Comparison of ENCODE assay signal across 8 cellular contexts in genomic region chr7:727104-727805, GRCh38. TPM values are rescaled to one million over a fixed set of nuclear protein-coding genes. Genes with fewer than 3 reads are reported as not detected.
DNase-seq lines count a peak whose midpoint lies in the region; ATAC-seq, FAIRE-seq and TF ChIP-seq lines count a peak whose summit lies in the region.

Gene PRKAR1B (minus strand): TSS chr7:727281. CDS start chr7:711505, 15,776 bp downstream.

- H3K4me1 ChIP-seq in GM12878 (ENCODE audit: control insufficient read depth, insufficient read depth, low read length), result peaks cover 14% of the 10 kb centered on the region

- no peaks in the 10 kb centered on the region for H3K27me3 ChIP-seq in GM12878 (replicated peaks in 1 of 2; ENCODE audit: control insufficient read depth in 2 of 2, insufficient read depth in 2 of 2, low read length in 1 of 2)

- RAD21 ChIA-PET in GM12878 (lab: Charles Lee; ENCODE audit: unreplicated experiment), result interaction anchor here (1.3 kb wide), 1 partner anchor 149 kb away, joined by 4 read pairs; the partner anchor contains the start of gene GET4

- H4K20me1 ChIP-seq in GM12878 (ENCODE audit: control insufficient read depth, insufficient read depth), result no peaks in the 10 kb centered on the region

- POLR2A ChIA-PET in AG04449 (lab: Yijun Ruan, JAX) (interaction anchor here (2.3 kb wide), 1 partner anchor 9 kb away, joined by 7 read pairs; no protein-coding TSS in a partner anchor), GM12878 (lab: Charles Lee) (no interaction called here)

- H3K36me3 ChIP-seq in GM12878 (ENCODE audit: control insufficient read depth in 2 of 2, insufficient read depth in 2 of 2, low read length in 1 of 2), result no peaks in the 10 kb centered on the region; a peak in 2 of 4 replicates

- no peak for TF ChIP-seq EP300 in GM12878 (IDR thresholded peaks at IDR 0.05; ENCODE audit: borderline replicate concordance in 1 of 2, control insufficient read depth in 1 of 2, low read depth in 2 of 2, low read length in 2 of 2)

- ATAC-seq in GM18909 (IDR thresholded peaks at IDR 0.05; ENCODE audit: poor library complexity, unreplicated experiment) (peak; percentile 41), HG03097 (IDR thresholded peaks at IDR 0.05; ENCODE audit: low FRiP score, unreplicated experiment) (peak; percentile 23), GM12878 (peak; percentile 72)

- CTCF ChIA-PET in AG04449 (lab: Yijun Ruan, JAX) (interaction anchor here (0.9 to 1.6 kb wide), 4 partner anchors 8 to 405 kb away, joined by 3 to 5 read pairs (median 3); no protein-coding TSS in a partner anchor), GM12878 (lab: Yijun Ruan, JAX) (no interaction called here)

- no TSS peak for BruUV-seq in GM12878 (replicated peaks; lab: Mats Ljungman, UMichigan)

- peaks cover 26% of the 10 kb centered on the region for H3K79me2 ChIP-seq in GM12878 (ENCODE audit: control insufficient read depth, insufficient read depth, low read length)

- in situ Hi-C loops in GM12878 (cut with MboI), result no loop called here

- peak within 1 kb of the TSS; percentile 64 for H2AFZ ChIP-seq in GM12878 (ENCODE audit: control insufficient read depth, low read depth, low read length)

- peak within 1 kb of the TSS; percentile 96 for H3K4me2 ChIP-seq in GM12878 (ENCODE audit: control insufficient read depth, insufficient read depth)

- FAIRE-seq in GM12878 (lab: Jason Lieb, UNC), result no peak

- no peak for TF ChIP-seq CTCF in AG04449 (IDR thresholded peaks at IDR 0.05; ENCODE audit: insufficient read depth, low read length, missing control alignments)
- TF ChIP-seq CTCF in GM12878 (IDR thresholded peaks at IDR 0.05 in 2 of 3, conservative IDR thresholded peaks at IDR 0.05 in 1 of 3; ENCODE audit: control insufficient read depth in 2 of 3, extremely low read depth in 1 of 3, insufficient read depth in 1 of 3, low read depth in 3 of 3, low read length in 3 of 3), result no peak

- 0% methylated on average over 16 of the region's 66 CpGs for WGBS in GM12878 (ENCODE audit: insufficient coverage, insufficient replicate concordance, low lambda C conversion rate, missing lambda C conversion rate)

- DNase-seq in AG04449 (ENCODE audit: low read depth, low spot score) (no peak), RPMI7951 (ENCODE audit: low read depth) (peak; percentile 35), GM12878 (ENCODE audit: low read depth, low spot score) (no peak), superior temporal gyrus (ENCODE audit: extremely low spot score) (no peak)
- DNase-seq in stimulated activated CD4-positive, alpha-beta T cell treated with anti-CD3 and anti-CD28 coated beads, Interleukin-12 subunit alpha, Interleukin-12 subunit beta, amount 100 ng/mL, for 4 hours, result peak; percentile 61

- TF ChIP-seq POLR2A in GM12878 (IDR thresholded peaks at IDR 0.05; ENCODE audit: low read depth, low read length), result 0 out of 2 replicates have a peak, but pooled peaks have one; percentile 43

- SMC1A ChIA-PET in GM12878 (lab: Charles Lee; ENCODE audit: uncharacterized antibody, unreplicated experiment), result no interaction called here

- peak within 1 kb of the TSS; percentile 95 for H3K9ac ChIP-seq in GM12878 (ENCODE audit: control insufficient read depth, insufficient read depth, low read length)

- no peak for TF ChIP-seq RAD21 in GM12878 (IDR thresholded peaks at IDR 0.05; ENCODE audit: insufficient read depth, low read depth, low read length)

- peak within 1 kb of the TSS; percentile 83 for H3K27ac ChIP-seq in GM12878 (ENCODE audit: control insufficient read depth, insufficient read depth)

- intact Hi-C loops in GM12878 (cut with micrococcal nuclease; ENCODE audit: unreplicated experiment), result loop anchor here (2.0 kb wide), 1 partner anchor 124 kb away; no protein-coding TSS in a partner anchor

- peaks cover 3% of the 10 kb centered on the region; the same call in 2 of the 3 replicates for H3K9me3 ChIP-seq in GM12878 (replicated peaks; ENCODE audit: control insufficient read depth, insufficient read depth, low read length)
- no peaks in the 10 kb centered on the region for H3K9me3 ChIP-seq in iPS-18c (ENCODE audit: control insufficient read depth, insufficient read depth, low read length)

- H3K4me3 ChIP-seq in AG04449 (ENCODE audit: low read depth, low read length), result peak within 1 kb of the TSS; percentile 62
- H3K4me3 ChIP-seq in GM12878, result peak within 1 kb of the TSS; percentile 91
- peak within 1 kb of the TSS; percentile 78 for H3K4me3 ChIP-seq in iPS-18c (ENCODE audit: insufficient read depth, low read depth, low read length)

TF ChIP-seq in GM12878, 131 proteins besides CTCF, POLR2A, EP300 and RAD21:
- TF ChIP-seq KLF5 (IDR thresholded peaks at IDR 0.05; ENCODE audit: partially characterized antibody) (no peak), NBN (IDR thresholded peaks at IDR 0.05) (no peak), NFIC (IDR thresholded peaks at IDR 0.05; ENCODE audit: low read depth, low read length) (no peak), PAX5 (IDR thresholded peaks at IDR 0.05; ENCODE audit: borderline replicate concordance, low read depth, low read length) (peak; percentile 58; the same call in 1 of the 2 replicates), TBL1XR1 (IDR thresholded peaks at IDR 0.05; ENCODE audit: low read depth, low read length) (no peak), SMARCA5 (IDR thresholded peaks at IDR 0.05) (no peak), USF2 (IDR thresholded peaks at IDR 0.05; ENCODE audit: borderline replicate concordance, low read depth, low read length) (peak; percentile 16; the same call in 1 of the 2 replicates), TCF3 (IDR thresholded peaks at IDR 0.05; ENCODE audit: borderline replicate concordance, insufficient read depth, low read depth, low read length) (no peak), EGR1 (IDR thresholded peaks at IDR 0.05; ENCODE audit: borderline replicate concordance in 1 of 2, low read depth in 2 of 2, low read length in 2 of 2) (peak in 1 of 2 experiments; percentile 28; a peak in 1 of 3 replicates), CREM (IDR thresholded peaks at IDR 0.05; ENCODE audit: low read depth) (no peak), USF1 (IDR thresholded peaks at IDR 0.05; ENCODE audit: borderline replicate concordance, extremely low read length, insufficient read depth, low read depth, low read length) (peak; percentile 54)

RNA-seq across cellular contexts. Expression of gene PRKAR1B, which starts in this region (rescaled TPM):
- 4.1 and 5.0 TPM in 2 replicates for total RNA-seq in RPMI7951 (2014; rRNA removed; shearing (Covaris generic))
- 13.5 and 21.0 TPM in 2 replicates for total RNA-seq in GM12878 (2013; cell fraction: nucleolus; rRNA removed)
- 22.2 and 22.3 TPM in 2 replicates for total RNA-seq in GM12878 (2014; rRNA removed)
- 11.4 and 15.5 TPM in 2 replicates for total RNA-seq in GM12878 (2014; rRNA removed; fragmentation: Illumina TruSeq; extraction: Trizol)
- 31.8 and 41.2 TPM in 2 replicates for total RNA-seq in GM12878 (2021)
- polyA plus RNA-seq in GM12878 (2011; ENCODE audit: low read depth), result 4.8 TPM
- polyA plus RNA-seq in GM12878 (2011; rRNA removed), result 11.9 and 16.3 TPM in 2 replicates
- 21.8 and 29.6 TPM in 2 replicates for polyA plus RNA-seq in GM12878 (2011; cell fraction: cytosol; rRNA removed)
- 14.7 and 22.0 TPM in 2 replicates for polyA plus RNA-seq in GM12878 (2011; cell fraction: nucleus; rRNA removed)
- polyA plus RNA-seq in GM12878 (2012), result 16.4 and 19.8 TPM in 2 replicates
- 4.1 and 11.6 TPM in 2 replicates for polyA plus RNA-seq in GM12878 (2014; fragmentation: Illumina TruSeq; extraction: Trizol)
- 1 to 10 TPM; 1.4 to 3.9 TPM for polyA plus RNA-seq in GM12878 (2014; fragmentation: Nextera tagmentation; extraction: Ambion mirVana)
- polyA plus RNA-seq in GM12878 (2014; rRNA removed), result 29.1 and 30.9 TPM in 2 replicates
- polyA plus RNA-seq in GM12878 (2016; fragmentation: Nextera tagmentation; extraction: Ambion mirVana), result 10 to 100 TPM; 44.9 to 45.6 TPM
- 31.2 and 36.1 TPM in 2 replicates for polyA minus RNA-seq in GM12878 (2011; rRNA and poly(A)+ RNA removed)
- polyA minus RNA-seq in GM12878 (2011; cell fraction: cytosol; rRNA and poly(A)+ RNA removed), result 9.5 and 15.7 TPM in 2 replicates
- polyA minus RNA-seq in GM12878 (2011; cell fraction: nucleus; rRNA and poly(A)+ RNA removed), result 8.7 and 24.2 TPM in 2 replicates

Comparison
In these comparisons a context has a peak if more than half of its experiments do, and no peak if none do; other contexts are left out.
1. DNase-seq: peak in RPMI7951 (single experiment) and stimulated activated CD4-positive, alpha-beta T cell treated with anti-CD3 and anti-CD28 coated beads, Interleukin-12 subunit alpha, Interleukin-12 subunit beta, amount 100 ng/mL, for 4 hours (single experiment); none in AG04449 (single experiment), GM12878 (single experiment) and superior temporal gyrus (single experiment).
2. Peak in every context shown above with its lines, with median percentiles within 50 percentile points of each other: H3K4me3 ChIP-seq and ATAC-seq.